ENCODE assay signal across 29 cellular contexts in the genomic region with DNA sequence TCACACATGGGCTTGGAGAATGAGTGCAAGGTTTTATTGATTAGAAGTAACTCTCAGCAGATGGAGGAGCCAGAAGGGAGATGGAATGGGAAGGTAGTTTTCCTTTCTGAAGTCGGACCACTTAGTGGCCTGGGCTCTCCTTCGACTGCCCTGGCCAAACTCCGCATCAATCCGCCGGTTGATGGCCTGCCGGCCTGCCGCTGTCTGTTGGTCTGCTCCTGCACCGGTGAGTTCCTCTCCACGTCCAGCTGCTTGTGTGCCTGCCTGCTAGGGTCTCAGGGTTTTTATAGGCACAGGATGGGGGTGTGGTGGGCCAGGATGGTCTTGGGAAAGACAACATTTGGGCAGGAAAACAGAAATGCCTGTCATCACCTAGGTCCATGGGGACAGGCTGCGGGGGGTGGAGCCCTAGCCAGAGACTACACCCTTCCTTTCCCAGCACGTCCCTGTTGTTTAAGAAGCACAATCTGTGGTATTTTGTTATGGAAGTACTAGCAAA.
"Had no signal": no experiment of that assay in that cellular context is flagged by ENCODE, and none has a peak within 500 bp of the region (broad histone marks: within the 10 kb centered on the region; RNA-seq: fewer than 3 reads in every experiment).

No MANE protein-coding gene starts in this region.

- DNase-seq: activated CD4-positive, alpha-beta memory T cell treated with anti-CD3 and anti-CD28 coated beads for 36 hours; activated CD4-positive, alpha-beta T cell treated with anti-CD3 and anti-CD28 coated beads for 48 hours; activated CD8-positive, alpha-beta memory T cell treated with anti-CD3 and anti-CD28 coated beads, Interleukin-2, amount 10 ng/mL, durations not matched to agents 7 days and 5 days; activated CD8-positive, alpha-beta memory T cell treated with anti-CD3 and anti-CD28 coated beads, Interleukin-2, amount 50 U/mL, for 4 hours; activated CD8-positive, alpha-beta T cell treated with anti-CD3 and anti-CD28 coated beads, Interleukin-2, amount 10 ng/mL, durations not matched to agents 7 days and 5 days; activated effector memory CD4-positive, alpha-beta T cell treated with anti-CD3 and anti-CD28 coated beads, Interleukin-2, amount 50 U/mL, for 16 hours; activated naive CD4-positive, alpha-beta T cell treated with anti-CD3 and anti-CD28 coated beads for 36 hours; activated naive CD8-positive, alpha-beta T cell treated with anti-CD3 and anti-CD28 coated beads for 36 hours; activated naive CD8-positive, alpha-beta T cell treated with anti-CD3 and anti-CD28 coated beads, Interleukin-2, amount 50 U/mL, for 24 hours; activated T-cell treated with anti-CD3 and anti-CD28 coated beads, Interleukin-2, amount 50 U/mL, for 1 hour; activated T-cell treated with anti-CD3 and anti-CD28 coated beads, Interleukin-2, amount 50 U/mL, for 48 hours; adrenal gland; amygdala; aorta; body of pancreas; central memory CD4-positive, alpha-beta T cell; cerebellar nuclear complex; dorsolateral prefrontal cortex; effector memory CD4-positive, alpha-beta T cell; endodermal cell; foreskin fibroblast; heart left ventricle; T-helper 2 cell had no signal

- H3K9me3 ChIP-seq: adrenal gland, body of pancreas had no signal

- H3K4me1 ChIP-seq: adrenal gland, body of pancreas, heart left ventricle had no signal

- H3K4me3 ChIP-seq: adrenal gland, body of pancreas, coronary artery, dorsolateral prefrontal cortex, heart left ventricle had no signal

- H3K4me1 Mint-ChIP-seq: activated CD8-positive, alpha-beta memory T cell treated with anti-CD3 and anti-CD28 coated beads, Interleukin-2, amount 10 ng/mL, durations not matched to agents 7 days and 5 days; activated naive CD4-positive, alpha-beta T cell treated with anti-CD3 and anti-CD28 coated beads, Interleukin-2, amount 50 U/mL, for 24 hours; activated naive CD8-positive, alpha-beta T cell treated with anti-CD3 and anti-CD28 coated beads for 36 hours; activated naive CD8-positive, alpha-beta T cell treated with anti-CD3 and anti-CD28 coated beads, Interleukin-2, amount 50 U/mL, for 24 hours; endodermal cell had no signal

- H3K27me3 Mint-ChIP-seq: activated CD4-positive, alpha-beta memory T cell treated with anti-CD3 and anti-CD28 coated beads for 36 hours; activated CD8-positive, alpha-beta memory T cell treated with anti-CD3 and anti-CD28 coated beads, Interleukin-2, amount 10 ng/mL, durations not matched to agents 7 days and 5 days; activated naive CD4-positive, alpha-beta T cell treated with anti-CD3 and anti-CD28 coated beads, Interleukin-2, amount 50 U/mL, for 24 hours; activated naive CD8-positive, alpha-beta T cell treated with anti-CD3 and anti-CD28 coated beads for 36 hours; activated naive CD8-positive, alpha-beta T cell treated with anti-CD3 and anti-CD28 coated beads, Interleukin-2, amount 50 U/mL, for 24 hours; dendritic cell treated with granulocyte-macrophage colony-stimulating factor and Interleukin-4, amounts not matched to agents 40 ng/mL and 50 ng/mL, for 4 days had no signal

- H3K9me3 Mint-ChIP-seq: activated CD4-positive, alpha-beta memory T cell treated with anti-CD3 and anti-CD28 coated beads for 36 hours; activated naive CD4-positive, alpha-beta T cell treated with anti-CD3 and anti-CD28 coated beads for 36 hours; activated naive CD8-positive, alpha-beta T cell treated with anti-CD3 and anti-CD28 coated beads for 36 hours; activated naive CD8-positive, alpha-beta T cell treated with anti-CD3 and anti-CD28 coated beads, Interleukin-2, amount 50 U/mL, for 24 hours; activated T-helper 1 cell treated with anti-CD3 and anti-CD28 coated beads, Interleukin-12 subunit alpha, Interleukin-12 subunit beta, Interleukin-2, Interleukin-4 antibody, amounts not matched to agents 30 ng/mL and 10 ng/mL and 1 ng/mL, durations not matched to agents 14 hours and 24 hours and 36 hours; activated T-helper 2 cell treated with anti-CD3 and anti-CD28 coated beads, Interferon-gamma antibody, Interleukin-2, Interleukin-4, amounts not matched to agents 10 μg/mL and 5 μg/mL and 100 μg/mL, durations not matched to agents 14 hours and 24 hours and 36 hours had no signal

- H3K36me3 ChIP-seq: adrenal gland, heart left ventricle had no signal

- H3K27ac ChIP-seq: adrenal gland, body of pancreas, coronary artery, dorsolateral prefrontal cortex, heart left ventricle had no signal

- H3K36me3 Mint-ChIP-seq: activated CD4-positive, alpha-beta memory T cell treated with anti-CD3 and anti-CD28 coated beads for 36 hours; activated CD8-positive, alpha-beta memory T cell treated with anti-CD3 and anti-CD28 coated beads, Interleukin-2, amount 10 ng/mL, durations not matched to agents 7 days and 5 days; activated naive CD4-positive, alpha-beta T cell treated with anti-CD3 and anti-CD28 coated beads, Interleukin-2, amount 50 U/mL, for 24 hours; activated naive CD8-positive, alpha-beta T cell treated with anti-CD3 and anti-CD28 coated beads for 36 hours had no signal

- ATAC-seq: activated CD8-positive, alpha-beta memory T cell treated with anti-CD3 and anti-CD28 coated beads, Interleukin-2, amount 10 ng/mL, durations not matched to agents 7 days and 5 days; activated CD8-positive, alpha-beta T cell treated with anti-CD3 and anti-CD28 coated beads, Interleukin-2, amount 10 ng/mL, durations not matched to agents 7 days and 5 days; activated naive CD8-positive, alpha-beta T cell treated with anti-CD3 and anti-CD28 coated beads, Interleukin-2, amount 50 U/mL, for 24 hours; body of pancreas; esophagus mucosa; heart left ventricle had no signal

- H3K27me3 ChIP-seq: adrenal gland, body of pancreas, dorsolateral prefrontal cortex, heart left ventricle had no signal

- H3K27ac Mint-ChIP-seq: activated CD4-positive, alpha-beta memory T cell treated with anti-CD3 and anti-CD28 coated beads for 36 hours; activated CD8-positive, alpha-beta memory T cell treated with anti-CD3 and anti-CD28 coated beads, Interleukin-2, amount 10 ng/mL, durations not matched to agents 7 days and 5 days; activated CD8-positive, alpha-beta T cell treated with anti-CD3 and anti-CD28 coated beads, Interleukin-2, amount 10 ng/mL, durations not matched to agents 7 days and 5 days; activated naive CD4-positive, alpha-beta T cell treated with anti-CD3 and anti-CD28 coated beads for 36 hours; activated naive CD4-positive, alpha-beta T cell treated with anti-CD3 and anti-CD28 coated beads, Interleukin-2, amount 50 U/mL, for 24 hours; activated naive CD8-positive, alpha-beta T cell treated with anti-CD3 and anti-CD28 coated beads for 36 hours; activated naive CD8-positive, alpha-beta T cell treated with anti-CD3 and anti-CD28 coated beads, Interleukin-2, amount 50 U/mL, for 24 hours; activated T-helper 1 cell treated with anti-CD3 and anti-CD28 coated beads, Interleukin-12 subunit alpha, Interleukin-12 subunit beta, Interleukin-2, Interleukin-4 antibody, amounts not matched to agents 30 ng/mL and 10 ng/mL and 1 ng/mL, durations not matched to agents 14 hours and 24 hours and 36 hours; activated T-helper 2 cell treated with anti-CD3 and anti-CD28 coated beads, Interferon-gamma antibody, Interleukin-2, Interleukin-4, amounts not matched to agents 10 μg/mL and 5 μg/mL and 100 μg/mL, durations not matched to agents 14 hours and 24 hours and 36 hours; dendritic cell treated with granulocyte-macrophage colony-stimulating factor and Interleukin-4, amounts not matched to agents 40 ng/mL and 50 ng/mL, for 4 days; endodermal cell had no signal

- H3K4me3 Mint-ChIP-seq: activated CD4-positive, alpha-beta memory T cell treated with anti-CD3 and anti-CD28 coated beads for 36 hours; activated CD8-positive, alpha-beta memory T cell treated with anti-CD3 and anti-CD28 coated beads, Interleukin-2, amount 10 ng/mL, durations not matched to agents 7 days and 5 days; activated CD8-positive, alpha-beta T cell treated with anti-CD3 and anti-CD28 coated beads, Interleukin-2, amount 10 ng/mL, durations not matched to agents 7 days and 5 days; activated naive CD4-positive, alpha-beta T cell treated with anti-CD3 and anti-CD28 coated beads for 36 hours; activated naive CD4-positive, alpha-beta T cell treated with anti-CD3 and anti-CD28 coated beads, Interleukin-2, amount 50 U/mL, for 24 hours; activated naive CD8-positive, alpha-beta T cell treated with anti-CD3 and anti-CD28 coated beads for 36 hours; activated naive CD8-positive, alpha-beta T cell treated with anti-CD3 and anti-CD28 coated beads, Interleukin-2, amount 50 U/mL, for 24 hours; activated T-helper 1 cell treated with anti-CD3 and anti-CD28 coated beads, Interleukin-12 subunit alpha, Interleukin-12 subunit beta, Interleukin-2, Interleukin-4 antibody, amounts not matched to agents 30 ng/mL and 10 ng/mL and 1 ng/mL, durations not matched to agents 14 hours and 24 hours and 36 hours; dendritic cell treated with granulocyte-macrophage colony-stimulating factor and Interleukin-4, amounts not matched to agents 40 ng/mL and 50 ng/mL, for 4 days; endodermal cell had no signal
